ENCODE assay signal across 23 cellular contexts in the genomic region with DNA sequence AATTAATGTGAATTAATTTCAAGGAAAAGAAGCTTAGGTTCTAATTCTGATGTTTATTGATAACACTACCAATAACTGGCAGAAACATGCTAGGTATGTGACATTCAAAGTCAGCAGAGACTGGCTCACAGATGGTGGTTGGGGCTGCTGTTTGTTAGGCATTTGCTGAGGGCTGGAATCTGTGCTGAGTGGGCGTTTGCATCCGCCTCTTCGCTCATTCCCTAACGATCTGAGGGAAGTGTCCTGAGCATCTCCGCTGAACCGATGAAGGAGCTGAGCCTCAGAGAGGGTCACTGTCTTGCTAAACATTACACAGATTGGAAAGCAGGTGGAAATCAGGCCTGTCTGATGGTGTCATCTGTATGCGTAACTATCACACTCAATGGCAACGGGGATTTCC.
A peak's percentile ranks its signal among the peaks of the same experiment; 100 is the strongest.
DNase-seq lines count a peak whose midpoint lies in the region; TF ChIP-seq lines count a peak whose summit lies in the region.
"Had no signal": no experiment of that assay in that cellular context is flagged by ENCODE, and none has a peak within 500 bp of the region (broad histone marks: within the 10 kb centered on the region; RNA-seq: fewer than 3 reads in every experiment).

No MANE protein-coding gene starts in this region.

- in situ Hi-C loops in Caki2 (cut with HindIII; ENCODE audit: low pct_unique_long_range_greater_than_20kb, low sequenced_read_pairs) = no loop called here

- H3K4me1 ChIP-seq in BLaER1 (peaks cover 53% of the 10 kb centered on the region), endodermal cell (ENCODE audit: control insufficient read depth, insufficient read depth, low read length) (peaks cover 10% of the 10 kb centered on the region), neuronal stem cell (ENCODE audit: control insufficient read depth in 2 of 2, insufficient read depth in 1 of 2, low read depth in 1 of 2, low read length in 2 of 2) (peaks cover 22% of the 10 kb centered on the region in 2 donors)
- H3K4me1 ChIP-seq: colonic mucosa, foreskin keratinocyte, heart right ventricle, tibial artery had no signal

- no peaks in the 10 kb centered on the region for H3K36me3 ChIP-seq in BLaER1
- H3K36me3 ChIP-seq in endodermal cell (ENCODE audit: control insufficient read depth, insufficient read depth, low read length) = no peaks in the 10 kb centered on the region
- no peaks in the 10 kb centered on the region for H3K36me3 ChIP-seq in neuronal stem cell (replicated peaks in 1 of 2; ENCODE audit: control insufficient read depth in 2 of 2, insufficient read depth in 2 of 2, low read length in 2 of 2)
- H3K36me3 ChIP-seq: colonic mucosa, esophagus muscularis mucosa, heart right ventricle, tibial artery had no signal

- H3K4me3 ChIP-seq in BLaER1 = no peak overlapping the region
- H3K4me3 ChIP-seq in endodermal cell (ENCODE audit: low read length) = no peak overlapping the region
- no peak overlapping the region for H3K4me3 ChIP-seq in neuronal stem cell (ENCODE audit: low read length in 2 of 2)
- H3K4me3 ChIP-seq: colonic mucosa, esophagus muscularis mucosa, GM12878, heart right ventricle, tibial artery had no signal

- peaks cover 18% of the 10 kb centered on the region for H3K4me1 Mint-ChIP-seq in endodermal cell
- H3K4me1 Mint-ChIP-seq: activated naive CD4-positive, alpha-beta T cell treated with anti-CD3 and anti-CD28 coated beads, Interleukin-2, amount 50 U/mL, for 24 hours; stimulated activated naive CD8-positive, alpha-beta T cell treated with anti-CD3 and anti-CD28 coated beads, Interleukin-15, amount 100 ng/mL, for 72 hours; T-cell had no signal

- no peak overlapping the region for H2AK5ac ChIP-seq in neuronal stem cell (ENCODE audit: low read depth, low read length)

- no peaks in the 10 kb centered on the region for H3K9me3 Mint-ChIP-seq in endodermal cell
- H3K9me3 Mint-ChIP-seq: activated CD4-positive, alpha-beta memory T cell treated with anti-CD3 and anti-CD28 coated beads for 36 hours; activated naive CD4-positive, alpha-beta T cell treated with anti-CD3 and anti-CD28 coated beads, Interleukin-2, amount 50 U/mL, for 24 hours; stimulated activated naive CD8-positive, alpha-beta T cell treated with anti-CD3 and anti-CD28 coated beads, Interleukin-15, amount 100 ng/mL, for 72 hours; T-cell had no signal

- no peaks in the 10 kb centered on the region for H3K9me3 ChIP-seq in BLaER1
- no peaks in the 10 kb centered on the region for H3K9me3 ChIP-seq in endodermal cell (ENCODE audit: control insufficient read depth, low read length)
- H3K9me3 ChIP-seq in neuronal stem cell (replicated peaks in 1 of 2; ENCODE audit: control insufficient read depth in 2 of 2, insufficient read depth in 1 of 2, low read depth in 1 of 2, low read length in 2 of 2) = no peaks in the 10 kb centered on the region
- H3K9me3 ChIP-seq: colonic mucosa, esophagus muscularis mucosa, heart right ventricle, tibial artery had no signal

- no peaks in the 10 kb centered on the region for H3K79me1 ChIP-seq in neuronal stem cell (ENCODE audit: low read depth, low read length)

- no peak overlapping the region for H2BK12ac ChIP-seq in neuronal stem cell (ENCODE audit: low read length)

- H3K27ac Mint-ChIP-seq in endodermal cell = no peak overlapping the region
- H3K27ac Mint-ChIP-seq: activated CD4-positive, alpha-beta memory T cell treated with anti-CD3 and anti-CD28 coated beads for 36 hours; activated naive CD4-positive, alpha-beta T cell treated with anti-CD3 and anti-CD28 coated beads, Interleukin-2, amount 50 U/mL, for 24 hours; HFFc6; stimulated activated naive CD8-positive, alpha-beta T cell treated with anti-CD3 and anti-CD28 coated beads, Interleukin-15, amount 100 ng/mL, for 72 hours; T-cell had no signal

- H3K4me3 Mint-ChIP-seq in endodermal cell = no peak overlapping the region
- H3K4me3 Mint-ChIP-seq: activated CD4-positive, alpha-beta memory T cell treated with anti-CD3 and anti-CD28 coated beads for 36 hours; activated naive CD4-positive, alpha-beta T cell treated with anti-CD3 and anti-CD28 coated beads, Interleukin-2, amount 50 U/mL, for 24 hours; HFFc6; stimulated activated naive CD8-positive, alpha-beta T cell treated with anti-CD3 and anti-CD28 coated beads, Interleukin-15, amount 100 ng/mL, for 72 hours; T-cell had no signal

- H3K14ac ChIP-seq in neuronal stem cell (ENCODE audit: low read length) = no peak overlapping the region

- H3K9ac ChIP-seq in BLaER1 (peak overlapping the region; percentile 57; the same call in 1 of the 2 replicates), endodermal cell (ENCODE audit: extremely low read depth, low read length, poor library complexity, severe bottlenecking) (no peak overlapping the region), neuronal stem cell (ENCODE audit: low read depth, low read length, poor library complexity) (no peak overlapping the region)
- H3K9ac ChIP-seq: KMS-11 had no signal

- no peaks in the 10 kb centered on the region for H3K27me3 ChIP-seq in BLaER1
- peaks cover 64% of the 10 kb centered on the region for H3K27me3 ChIP-seq in endodermal cell (ENCODE audit: control insufficient read depth, insufficient read depth, low read length, poor library complexity, severe bottlenecking)
- H3K27me3 ChIP-seq in neuronal stem cell (ENCODE audit: control insufficient read depth in 3 of 3, insufficient read depth in 3 of 3, low read depth in 1 of 3, low read length in 3 of 3) = no peaks in the 10 kb centered on the region
- H3K27me3 ChIP-seq: colonic mucosa, foreskin keratinocyte had no signal

- peak overlapping the region; percentile 18 for H2AFZ ChIP-seq in neuronal stem cell (ENCODE audit: low read length)

- no peak overlapping the region for H3K4ac ChIP-seq in neuronal stem cell (ENCODE audit: low read length)

- H2BK15ac ChIP-seq in neuronal stem cell (ENCODE audit: low read length) = no peak overlapping the region

- H4K91ac ChIP-seq in neuronal stem cell (ENCODE audit: low read depth, low read length, poor library complexity) = no peak overlapping the region

- no peak overlapping the region for H2BK5ac ChIP-seq in neuronal stem cell (ENCODE audit: low read length)

- no peak overlapping the region for H2BK120ac ChIP-seq in neuronal stem cell (ENCODE audit: low read depth, low read length)

- WGBS in endodermal cell (ENCODE audit: insufficient coverage in 1 of 2, insufficient read length in 1 of 2), 2 experiments = 76 to 84% methylated on average over 8 of the region's 8 CpGs
- no CpG with 5 or more reads among the region's 8 CpGs for WGBS in neuronal stem cell (ENCODE audit: extremely low coverage in 2 of 2, insufficient read length in 2 of 2, insufficient replicate concordance in 1 of 2), 2 donors

- H3K18ac ChIP-seq in neuronal stem cell (ENCODE audit: low read length) = no peak overlapping the region

- no peak overlapping the region for H4K8ac ChIP-seq in neuronal stem cell (ENCODE audit: low read depth, low read length)

- H3K27ac ChIP-seq in BLaER1 = peak overlapping the region; percentile 70; the same call in 1 of the 2 replicates
- H3K27ac ChIP-seq in endodermal cell (ENCODE audit: low read depth, low read length) = no peak overlapping the region
- H3K27ac ChIP-seq in neuronal stem cell (replicated peaks; ENCODE audit: low read length) = no peak overlapping the region
- H3K27ac ChIP-seq: colonic mucosa, esophagus muscularis mucosa, foreskin keratinocyte, heart right ventricle, KMS-11, tibial artery had no signal

- H3K23ac ChIP-seq in neuronal stem cell (ENCODE audit: low read depth, low read length, poor library complexity) = no peak overlapping the region

- peak; percentile 8 for DNase-seq in Caki2 (ENCODE audit: low read depth)
- peak; percentile 38 for DNase-seq in endodermal cell
- DNase-seq in neuronal stem cell (ENCODE audit: low spot score) = no peak
- no peak for DNase-seq in pons (ENCODE audit: low spot score)
- no peak for DNase-seq in effector CD8-positive, alpha-beta T cell (lab: John Stamatoyannopoulos, UW)
- no peak for DNase-seq in NCI-H1048 (lab: John Stamatoyannopoulos, UW)
- DNase-seq: activated CD4-positive, alpha-beta memory T cell treated with anti-CD3 and anti-CD28 coated beads for 36 hours; activated CD8-positive, alpha-beta memory T cell treated with anti-CD3 and anti-CD28 coated beads, Interleukin-2, amount 50 U/mL, for 48 hours; colonic mucosa; foreskin keratinocyte; HFFc6; left colon; NCI-H1436; NCI-H2171 treated with DMSO at 0.1 percent for 48 hours; stimulated activated naive CD8-positive, alpha-beta T cell treated with anti-CD3 and anti-CD28 coated beads, Interleukin-15, amount 100 ng/mL, for 72 hours; T-cell; tibial artery had no signal

- H3K27me3 Mint-ChIP-seq in endodermal cell (ENCODE audit: insufficient read depth) = peaks cover 71% of the 10 kb centered on the region

- H3K4me2 ChIP-seq in BLaER1 = peak overlapping the region; percentile 82
- H3K4me2 ChIP-seq in neuronal stem cell (ENCODE audit: insufficient read depth, low read length, poor library complexity, severe bottlenecking) = no peak overlapping the region
- H3K4me2 ChIP-seq: KMS-11 had no signal

- TF ChIP-seq CTCF in endodermal cell (conservative IDR thresholded peaks at IDR 0.05) = no peak

- no peaks in the 10 kb centered on the region for H3K36me3 Mint-ChIP-seq in endodermal cell (ENCODE audit: low read depth)
- H3K36me3 Mint-ChIP-seq: activated CD4-positive, alpha-beta memory T cell treated with anti-CD3 and anti-CD28 coated beads for 36 hours; activated naive CD4-positive, alpha-beta T cell treated with anti-CD3 and anti-CD28 coated beads, Interleukin-2, amount 50 U/mL, for 24 hours; T-cell had no signal

- H4K20me1 ChIP-seq in BLaER1 = no peaks in the 10 kb centered on the region

Comparison
In these comparisons a context has a peak if more than half of its experiments do, and no peak if none do; other contexts are left out.
1. DNase-seq: peak in Caki2 (single experiment) and endodermal cell (single experiment); none in neuronal stem cell (single experiment), pons (single experiment), effector CD8-positive, alpha-beta T cell (single experiment) and NCI-H1048 (single experiment).